27 cellular contexts compared by ENCODE assay signal in genomic region chr3:128575777-128576176, GRCh38.
DNase-seq lines count a peak whose midpoint lies in the region; ATAC-seq, FAIRE-seq and TF ChIP-seq lines count a peak whose summit lies in the region.
"Had no signal": no experiment of that assay in that cellular context is flagged by ENCODE, and none has a peak within 500 bp of the region (broad histone marks: within the 10 kb centered on the region; RNA-seq: fewer than 3 reads in every experiment).

No MANE protein-coding gene starts in this region.

- H4K8ac ChIP-seq in neuronal stem cell (ENCODE audit: low read depth, low read length) = no peak overlapping the region

- H3K4me1 ChIP-seq in heart left ventricle (peaks cover 0 to 27% (median 16%) of the 10 kb centered on the region in 12 donors), HepG2 (ENCODE audit: insufficient read depth, low read length) (peaks cover 12% of the 10 kb centered on the region), right lobe of liver (no peaks in the 10 kb centered on the region), neuronal stem cell (ENCODE audit: control insufficient read depth in 2 of 2, insufficient read depth in 1 of 2, low read depth in 1 of 2, low read length in 2 of 2) (peaks cover 14 to 20% of the 10 kb centered on the region in 2 donors), esophagus squamous epithelium (peaks cover 0 to 19% (median 3%) of the 10 kb centered on the region in 3 donors)
- H3K4me1 ChIP-seq: A549, HAP-1 had no signal

- intact Hi-C loops in heart left ventricle (cut with DNase I) (no loop called here), cardiac septum (cut with DNase I) (loop anchor here (2.0 kb wide), 1 partner anchor 95 kb away; no protein-coding TSS in a partner anchor), HepG2 (cut with micrococcal nuclease; ENCODE audit: unreplicated experiment) (no loop called here), right lobe of liver (cut with DNase I) (no loop called here), esophagus squamous epithelium (cut with DNase I) (no loop called here)

- H2BK12ac ChIP-seq in neuronal stem cell (ENCODE audit: low read length) = no peak overlapping the region

- H3K27me3 ChIP-seq in heart left ventricle (peaks cover 0 to 13% (median 0%) of the 10 kb centered on the region in 9 donors), HepG2 (ENCODE audit: control insufficient read depth in 1 of 2, insufficient read depth in 2 of 2, low read length in 2 of 2) (peaks cover 5 to 61% of the 10 kb centered on the region in 2 experiments; a peak in 4 of 5 replicates), right lobe of liver (no peaks in the 10 kb centered on the region), neuronal stem cell (ENCODE audit: control insufficient read depth in 3 of 3, insufficient read depth in 3 of 3, low read depth in 1 of 3, low read length in 3 of 3) (peaks cover 0 to 3% (median 0%) of the 10 kb centered on the region in 3 experiments), esophagus squamous epithelium (peaks cover 0 to 69% (median 0%) of the 10 kb centered on the region in 4 donors)
- H3K27me3 ChIP-seq: BE2C had no signal

- FAIRE-seq in HepG2 (lab: Jason Lieb, UNC) = no peak
- FAIRE-seq: A549, D721Med, GM12878, GM18507, H54 had no signal

- H3K4me2 ChIP-seq in HepG2 (ENCODE audit: low read depth, low read length) = peak overlapping the region; percentile 41; the same call in 1 of the 2 replicates
- no peak overlapping the region for H3K4me2 ChIP-seq in neuronal stem cell (ENCODE audit: insufficient read depth, low read length, poor library complexity, severe bottlenecking)
- H3K4me2 ChIP-seq: A549; BLaER1 treated with 17β-estradiol and CSF1 and Interleukin-3, amounts not matched to agents 10 nM and 100 nM; GM23338 had no signal

- peak overlapping the region; percentile 51 for H2AK5ac ChIP-seq in neuronal stem cell (ENCODE audit: low read depth, low read length)

- H3K36me3 ChIP-seq in heart left ventricle = no peaks in the 10 kb centered on the region
- H3K36me3 ChIP-seq in HepG2 (replicated peaks in 1 of 2; ENCODE audit: control insufficient read depth in 1 of 2, insufficient read depth in 2 of 2, low read length in 2 of 2) = no peaks in the 10 kb centered on the region
- H3K36me3 ChIP-seq in right lobe of liver = no peaks in the 10 kb centered on the region
- no peaks in the 10 kb centered on the region for H3K36me3 ChIP-seq in neuronal stem cell (replicated peaks in 1 of 2; ENCODE audit: control insufficient read depth in 2 of 2, insufficient read depth in 2 of 2, low read length in 2 of 2)
- H3K36me3 ChIP-seq in esophagus squamous epithelium = no peaks in the 10 kb centered on the region
- H3K36me3 ChIP-seq: BE2C; BLaER1 treated with 17β-estradiol and CSF1 and Interleukin-3, amounts not matched to agents 10 nM and 100 nM; HAP-1 had no signal

- TF ChIP-seq EP300 in HepG2 (IDR thresholded peaks at IDR 0.05; ENCODE audit: low read depth in 2 of 2, low read length in 2 of 2) (no peak), HepG2 (CRISPR knock-in tag; IDR thresholded peaks at IDR 0.05; ENCODE audit: borderline replicate concordance) (no peak)

- H3K4ac ChIP-seq in neuronal stem cell (ENCODE audit: low read length) = no peak overlapping the region

- TF ChIP-seq CTCF in heart left ventricle (IDR thresholded peaks at IDR 0.05) (no peak), HepG2 (CRISPR knock-in tag; IDR thresholded peaks at IDR 0.05) (no peak), right lobe of liver (IDR thresholded peaks at IDR 0.05) (no peak), esophagus squamous epithelium (IDR thresholded peaks at IDR 0.05) (no peak)

- 59 to 67% (median 62%) methylated on average over 11 to 12 of the region's 12 CpGs for WGBS in heart left ventricle, 4 donors
- WGBS in HepG2 (ENCODE audit: low lambda C conversion rate) = 28% methylated on average over 7 of the region's 12 CpGs
- WGBS in right lobe of liver (ENCODE audit: insufficient coverage, low coverage, low lambda C conversion rate, missing lambda C conversion rate) = no CpG with 5 or more reads among the region's 12 CpGs
- no CpG with 5 or more reads among the region's 12 CpGs for WGBS in neuronal stem cell (ENCODE audit: extremely low coverage in 2 of 2, insufficient read length in 2 of 2, insufficient replicate concordance in 1 of 2), 2 donors
- 70% methylated on average over 7 of the region's 12 CpGs; no CpG with 5 or more reads in 1 of the 2 donors for WGBS in esophagus squamous epithelium, 2 donors

- CTCF ChIA-PET in HepG2 (lab: Yijun Ruan, JAX; ENCODE audit: low intra/inter-chr PET ratio, low total read pairs) = no interaction called here

- TF ChIP-seq POLR2A in heart left ventricle (IDR thresholded peaks at IDR 0.05) = no peak
- TF ChIP-seq POLR2A in HepG2 (IDR thresholded peaks at IDR 0.05; ENCODE audit: insufficient read depth in 1 of 2, low read depth in 2 of 2, low read length in 2 of 2) = no peak
- no peak for TF ChIP-seq POLR2A in right lobe of liver (IDR thresholded peaks at IDR 0.05)
- no peak for TF ChIP-seq POLR2A in esophagus squamous epithelium (IDR thresholded peaks at IDR 0.05)

- H3K18ac ChIP-seq in neuronal stem cell (ENCODE audit: low read length) = peak overlapping the region; percentile 92

- in situ Hi-C loops in HepG2 (cut with HindIII; ENCODE audit: extremely low pct_ligation_motif_present, low pct_unique_long_range_greater_than_20kb) = no loop called here

- H3K9me3 ChIP-seq in heart left ventricle = peaks cover 0 to 5% (median 0%) of the 10 kb centered on the region in 12 donors
- peaks cover 5% of the 10 kb centered on the region; the same call in 1 of the 2 replicates for H3K9me3 ChIP-seq in HepG2 (ENCODE audit: low read length)
- no peaks in the 10 kb centered on the region for H3K9me3 ChIP-seq in right lobe of liver
- H3K9me3 ChIP-seq in neuronal stem cell (replicated peaks in 1 of 2; ENCODE audit: control insufficient read depth in 2 of 2, insufficient read depth in 1 of 2, low read depth in 1 of 2, low read length in 2 of 2) = peaks cover 3 to 4% of the 10 kb centered on the region in 2 donors
- H3K9me3 ChIP-seq in esophagus squamous epithelium = peaks cover 0 to 5% (median 4%) of the 10 kb centered on the region in 3 donors
- H3K9me3 ChIP-seq: BE2C had no signal

- H2BK120ac ChIP-seq in neuronal stem cell (ENCODE audit: low read depth, low read length) = peak overlapping the region; percentile 64

- peak overlapping the region in 2 of 12 donors; percentile 46 for H3K27ac ChIP-seq in heart left ventricle
- no peak overlapping the region for H3K27ac ChIP-seq in HepG2 (ENCODE audit: extremely low read length, insufficient read depth, low read length)
- H3K27ac ChIP-seq in right lobe of liver = no peak overlapping the region
- H3K27ac ChIP-seq in neuronal stem cell (replicated peaks; ENCODE audit: low read length) = no peak overlapping the region
- H3K27ac ChIP-seq in esophagus squamous epithelium = no peak overlapping the region
- H3K27ac ChIP-seq: A549; BLaER1 treated with 17β-estradiol and CSF1 and Interleukin-3, amounts not matched to agents 10 nM and 100 nM had no signal

- H3K14ac ChIP-seq in neuronal stem cell (ENCODE audit: low read length) = peak overlapping the region; percentile 42

- no peak overlapping the region for H3K23ac ChIP-seq in neuronal stem cell (ENCODE audit: low read depth, low read length, poor library complexity)

- no peak for TF ChIP-seq RAD21 in HepG2 (CRISPR knock-in tag; IDR thresholded peaks at IDR 0.05)

- H2BK15ac ChIP-seq in neuronal stem cell (ENCODE audit: low read length) = no peak overlapping the region

- peak; percentile 48 to 61 (median 52) for ATAC-seq in heart left ventricle
- ATAC-seq in HepG2 = peak; percentile 49; the same call in 2 of the 3 replicates
- ATAC-seq in right lobe of liver = no peak
- ATAC-seq: A549, GM12878, GM23338 had no signal

- H4K91ac ChIP-seq in neuronal stem cell (ENCODE audit: low read depth, low read length, poor library complexity) = no peak overlapping the region

- no peak overlapping the region for H3K9ac ChIP-seq in HepG2 (ENCODE audit: insufficient read depth, low read depth, low read length)
- H3K9ac ChIP-seq in neuronal stem cell (ENCODE audit: low read depth, low read length, poor library complexity) = peak overlapping the region; percentile 81
- H3K9ac ChIP-seq: BLaER1 treated with 17β-estradiol and CSF1 and Interleukin-3, amounts not matched to agents 10 nM and 100 nM had no signal

- no peak overlapping the region for H3K4me3 ChIP-seq in heart left ventricle
- no peak overlapping the region; a peak in 1 of 6 replicates for H3K4me3 ChIP-seq in HepG2 (replicated peaks in 1 of 3; ENCODE audit: insufficient read depth in 1 of 3, low read depth in 2 of 3, low read length in 3 of 3)
- no peak overlapping the region for H3K4me3 ChIP-seq in right lobe of liver
- H3K4me3 ChIP-seq in neuronal stem cell (ENCODE audit: low read length in 2 of 2) = no peak overlapping the region
- H3K4me3 ChIP-seq in esophagus squamous epithelium = no peak overlapping the region
- H3K4me3 ChIP-seq: A549; BLaER1 treated with 17β-estradiol and CSF1 and Interleukin-3, amounts not matched to agents 10 nM and 100 nM; GM12878; GM23338; HAP-1 had no signal

- no peaks in the 10 kb centered on the region for H3K79me1 ChIP-seq in neuronal stem cell (ENCODE audit: low read depth, low read length)

- POLR2A ChIA-PET in HepG2 (lab: Yijun Ruan, JAX) = no interaction called here

- H3K79me2 ChIP-seq in HepG2 (ENCODE audit: insufficient read depth, low read length) = no peaks in the 10 kb centered on the region

- peak; percentile 30 to 70 (median 55) for DNase-seq in heart left ventricle
- no peak for DNase-seq in cardiac septum (ENCODE audit: low spot score)
- no peak for DNase-seq in HepG2 (ENCODE audit: low spot score)
- no peak for DNase-seq in right lobe of liver
- peak; percentile 41 to 46 for DNase-seq in lung microvascular endothelial cell (ENCODE audit: low read depth in 2 of 2)
- no peak for DNase-seq in neuronal stem cell (ENCODE audit: low spot score)
- no peak for DNase-seq in NCI-H345 treated with DMSO at 0.1 percent for 48 hours (lab: John Stamatoyannopoulos, UW; ENCODE audit: unreplicated experiment)
- no peak for DNase-seq in esophagus squamous epithelium (lab: John Stamatoyannopoulos, UW)
- DNase-seq: 8988T; ACHN; AML-193; BE2C; CD4-positive, alpha-beta T cell; CD8-positive, alpha-beta memory T cell; DMS 273 treated with DMSO at 0.1 percent for 48 hours; DMS79; EL; GDM1; HFFc6 had no signal

- H2AFZ ChIP-seq in HepG2 (ENCODE audit: low read length) (no peak overlapping the region), neuronal stem cell (ENCODE audit: low read length) (peak overlapping the region; percentile 15)
- H2AFZ ChIP-seq: GM23338 had no signal

- BruUV-seq in HepG2 (replicated peaks; lab: Mats Ljungman, UMichigan) = no TSS peak

- no peaks in the 10 kb centered on the region for H4K20me1 ChIP-seq in HepG2 (ENCODE audit: insufficient read depth, low read length)

- H2BK5ac ChIP-seq in neuronal stem cell (ENCODE audit: low read length) = no peak overlapping the region

Comparison
In these comparisons a context has a peak if more than half of its experiments do, and no peak if none do; other contexts are left out.
1. ATAC-seq: peak in heart left ventricle (4 of 4) and HepG2 (single experiment); none in right lobe of liver (0 of 4).
2. DNase-seq: peak in heart left ventricle (5 of 5) and lung microvascular endothelial cell (2 of 2); none in cardiac septum (single experiment), HepG2 (single experiment), right lobe of liver (0 of 3), neuronal stem cell (single experiment), NCI-H345 treated with DMSO at 0.1 percent for 48 hours (single experiment) and esophagus squamous epithelium (single experiment).